In the genomic region with DNA sequence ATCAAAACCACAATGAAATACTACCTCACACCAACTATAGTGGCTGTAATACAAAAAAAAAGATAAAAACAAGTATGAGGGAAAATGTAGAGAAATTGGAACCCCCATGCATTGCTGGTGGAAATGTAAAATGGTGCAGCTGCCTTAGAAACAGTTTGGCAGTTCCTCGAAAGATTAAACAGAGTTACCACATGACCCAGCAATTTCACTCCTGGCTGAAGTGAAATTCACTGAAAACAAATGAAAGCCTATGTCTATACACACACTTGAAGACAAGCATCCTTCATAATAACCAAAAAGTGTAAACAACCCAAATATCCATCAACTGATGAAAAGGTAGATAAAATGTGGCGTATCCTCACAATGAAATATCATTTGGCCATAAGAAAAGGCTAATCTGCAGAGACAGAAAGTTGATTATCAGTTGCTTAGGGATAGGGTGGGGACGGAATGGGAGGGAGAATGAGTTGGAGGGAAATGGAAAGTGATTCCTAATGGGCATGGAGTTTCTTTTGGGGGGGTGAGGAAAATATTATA, we compare ENCODE assay signal across 6 cellular contexts.
"Had no signal": no experiment of that assay in that cellular context is flagged by ENCODE, and none has a peak within 500 bp of the region (broad histone marks: within the 10 kb centered on the region; RNA-seq: fewer than 3 reads in every experiment).

No MANE protein-coding gene starts in this region.

- FAIRE-seq: HTR-8/SVneo had no signal

- H3K27ac Mint-ChIP-seq: IgD-negative memory B cell had no signal

- H3K4me3 Mint-ChIP-seq: IgD-negative memory B cell had no signal

- H3K36me3 Mint-ChIP-seq: IgD-negative memory B cell had no signal

- DNase-seq: IMR-90, KBM-7, KG1 had no signal

- H3K27ac ChIP-seq: HL-60 had no signal
